8 cellular contexts compared by ENCODE assay signal in the genomic region with DNA sequence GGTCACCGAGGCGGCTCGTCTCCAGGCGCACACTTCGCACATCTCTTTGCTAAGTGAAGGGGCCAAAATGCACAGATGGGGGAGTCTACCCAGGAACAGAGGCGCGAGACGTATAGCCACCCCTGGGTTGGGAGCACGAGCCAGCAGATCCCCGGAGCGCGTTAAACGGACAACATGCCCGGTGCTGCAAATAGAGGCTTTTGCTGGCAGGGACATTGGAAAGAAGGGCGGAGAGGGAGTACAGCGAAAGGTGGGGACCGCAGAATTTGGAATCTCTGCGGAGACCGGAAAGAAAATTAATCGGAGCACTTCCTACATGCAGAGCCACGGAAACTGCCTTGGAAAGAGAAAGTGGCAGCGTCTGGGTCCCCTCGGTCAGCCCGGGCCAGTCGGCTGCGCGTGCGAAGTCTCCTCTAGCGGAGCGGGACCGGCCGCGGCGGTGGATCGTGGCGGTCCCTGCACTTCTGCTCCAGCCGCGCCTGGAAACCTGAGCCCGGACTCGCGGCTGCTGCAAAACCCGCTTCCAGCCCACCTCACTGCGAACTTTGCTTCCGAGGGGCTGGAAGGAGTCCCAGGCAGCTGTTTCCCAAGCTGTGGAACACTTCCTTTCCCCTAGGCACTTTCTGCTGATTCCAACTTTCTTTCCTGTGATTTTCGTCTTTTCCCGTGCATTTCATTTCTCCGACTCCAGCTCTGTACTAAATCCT. TPM values are rescaled to one million over a fixed set of nuclear protein-coding genes. Genes with fewer than 3 reads are reported as not detected.
DNase-seq lines count a peak whose midpoint lies in the region; ATAC-seq and TF ChIP-seq lines count a peak whose summit lies in the region.

No MANE protein-coding gene starts in this region.

- H3K4me3 ChIP-seq in HFF-Myc (replicated peaks; ENCODE audit: low read depth, low read length) (peak overlapping the region; percentile 69), NB4 (ENCODE audit: low read depth, low read length) (peak overlapping the region; percentile 52), mucosa of descending colon (peak overlapping the region; percentile 25)

- peak; percentile 50 for DNase-seq in SKM-1 treated with dmso at 0.1 percent for 144 hours (lab: John Stamatoyannopoulos, UW; ENCODE audit: unreplicated experiment)
- no peak for DNase-seq in SKM-1 (lab: John Stamatoyannopoulos, UW; ENCODE audit: unreplicated experiment)
- DNase-seq in HFF-Myc (ENCODE audit: extremely low read depth, low read depth), result no peak
- peak; percentile 21 for DNase-seq in NB4 (ENCODE audit: low read depth)
- DNase-seq in activated CD4-positive, alpha-beta T cell treated with anti-CD3 and anti-CD28 coated beads, Interleukin-2, amount 10 ng/mL, durations not matched to agents 7 days and 5 days, result peak; percentile 34
- peak; percentile 38 to 58 (median 55) for DNase-seq in mucosa of descending colon
- peak; percentile 76 for DNase-seq in superior temporal gyrus (ENCODE audit: extremely low spot score)

- H3K9me3 Mint-ChIP-seq in activated CD4-positive, alpha-beta T cell treated with anti-CD3 and anti-CD28 coated beads, Interleukin-2, amount 10 ng/mL, durations not matched to agents 7 days and 5 days, result no peaks in the 10 kb centered on the region

- peaks cover 34% of the 10 kb centered on the region for H3K27me3 Mint-ChIP-seq in activated CD4-positive, alpha-beta T cell treated with anti-CD3 and anti-CD28 coated beads, Interleukin-2, amount 10 ng/mL, durations not matched to agents 7 days and 5 days

- ATAC-seq in esophagus mucosa (peak; percentile 36), mucosa of descending colon (peak; percentile 63)

- H3K4me3 Mint-ChIP-seq in activated CD4-positive, alpha-beta T cell treated with anti-CD3 and anti-CD28 coated beads, Interleukin-2, amount 10 ng/mL, durations not matched to agents 7 days and 5 days, result no peak overlapping the region

- TF ChIP-seq CTCF in HFF-Myc (IDR thresholded peaks at IDR 0.05; ENCODE audit: low read depth, low read length, missing control alignments), result no peak
- no peak for TF ChIP-seq CTCF in NB4 (IDR thresholded peaks at IDR 0.05; ENCODE audit: low read depth, low read length)
- no peak for TF ChIP-seq CTCF in mucosa of descending colon (IDR thresholded peaks at IDR 0.05)

- CTCF ChIA-PET in activated CD4-positive, alpha-beta T cell treated with anti-CD3 and anti-CD28 coated beads, Interleukin-2, amount 10 ng/mL, durations not matched to agents 7 days and 5 days (lab: Charles Lee), result no interaction called here

- no peaks in the 10 kb centered on the region for H3K36me3 ChIP-seq in mucosa of descending colon (ENCODE audit: low read depth)

- no peaks in the 10 kb centered on the region for H3K9me3 ChIP-seq in mucosa of descending colon

- POLR2A ChIA-PET in activated CD4-positive, alpha-beta T cell treated with anti-CD3 and anti-CD28 coated beads, Interleukin-2, amount 10 ng/mL, durations not matched to agents 7 days and 5 days (lab: Charles Lee), result no interaction called here

- H3K36me3 Mint-ChIP-seq in activated CD4-positive, alpha-beta T cell treated with anti-CD3 and anti-CD28 coated beads, Interleukin-2, amount 10 ng/mL, durations not matched to agents 7 days and 5 days (ENCODE audit: low read depth), result no peaks in the 10 kb centered on the region

- H3K27ac Mint-ChIP-seq in activated CD4-positive, alpha-beta T cell treated with anti-CD3 and anti-CD28 coated beads, Interleukin-2, amount 10 ng/mL, durations not matched to agents 7 days and 5 days, result peak overlapping the region; percentile 67

- no peak for TF ChIP-seq POLR2A in NB4 (IDR thresholded peaks at IDR 0.05; ENCODE audit: extremely low read depth, insufficient read length)

- H3K4me1 Mint-ChIP-seq in activated CD4-positive, alpha-beta T cell treated with anti-CD3 and anti-CD28 coated beads, Interleukin-2, amount 10 ng/mL, durations not matched to agents 7 days and 5 days, result peaks cover 8% of the 10 kb centered on the region

- intact Hi-C loops in mucosa of descending colon (cut with DNase I, micrococcal nuclease), result no loop called here

- H3K4me1 ChIP-seq in mucosa of descending colon (ENCODE audit: low read depth), result peaks cover 11% of the 10 kb centered on the region

RNA-seq across cellular contexts. Expression of a gene that starts 0.8 kb away (rescaled TPM):
- under 1 TPM; 0.25 to 0.30 TPM for total RNA-seq in activated CD4-positive, alpha-beta T cell treated with anti-CD3 and anti-CD28 coated beads, Interleukin-2, amount 10 ng/mL, durations not matched to agents 7 days and 5 days
- total RNA-seq in esophagus mucosa, result 0.08 TPM
- 1 to 10 TPM in 1 of 3 donors, under 1 TPM in 2; 0.58 to 5.0 (median 0.80) TPM for total RNA-seq in mucosa of descending colon

Comparison
In these comparisons a context has a peak if more than half of its experiments do, and no peak if none do; other contexts are left out.
1. DNase-seq: peak in SKM-1 treated with dmso at 0.1 percent for 144 hours (single experiment), NB4 (single experiment), activated CD4-positive, alpha-beta T cell treated with anti-CD3 and anti-CD28 coated beads, Interleukin-2, amount 10 ng/mL, durations not matched to agents 7 days and 5 days (single experiment), mucosa of descending colon (3 of 3) and superior temporal gyrus (single experiment); none in SKM-1 (single experiment) and HFF-Myc (single experiment).
2. Peak in every context shown above with its lines, with median percentiles within 50 percentile points of each other: H3K4me3 ChIP-seq.